In the genomic region with DNA sequence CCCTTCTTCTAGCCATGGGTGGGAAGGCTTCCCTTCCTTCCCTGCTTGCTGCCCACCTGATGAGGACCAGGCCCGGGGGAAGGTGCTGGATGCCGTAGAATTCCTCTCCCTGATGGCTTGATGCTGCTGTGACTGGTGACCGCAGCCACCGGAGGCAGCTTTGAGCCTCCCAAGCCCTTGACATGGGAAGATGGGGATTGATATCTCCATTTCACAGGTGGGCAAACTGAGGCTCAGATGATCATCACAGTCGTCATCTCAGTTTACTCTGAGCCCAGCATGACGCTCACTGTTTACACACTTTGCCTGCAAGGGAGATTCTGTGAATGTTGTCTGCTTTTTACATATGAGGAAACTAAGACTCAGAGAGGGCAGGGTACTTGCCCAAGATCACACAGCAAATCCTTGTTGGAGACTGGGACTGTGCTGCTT, we compare ENCODE assay signal across 18 cellular contexts. TPM values are rescaled to one million over a fixed set of nuclear protein-coding genes. Genes with fewer than 3 reads are reported as not detected.
DNase-seq lines count a peak whose midpoint lies in the region; ATAC-seq and TF ChIP-seq lines count a peak whose summit lies in the region.
"Had no signal": no experiment of that assay in that cellular context is flagged by ENCODE, and none has a peak within 500 bp of the region (broad histone marks: within the 10 kb centered on the region; RNA-seq: fewer than 3 reads in every experiment).

No MANE protein-coding gene starts in this region.

- CTCF ChIA-PET in activated CD4-positive, alpha-beta T cell treated with anti-CD3 and anti-CD28 coated beads for 36 hours (lab: Charles Lee) = interaction anchor here (0.6 to 1.2 kb wide), 3 partner anchors 119 to 296 kb away, joined by 3 to 5 read pairs (median 3); no protein-coding TSS in a partner anchor
- CTCF ChIA-PET in PC-3 (lab: Charles Lee) = interaction anchor here (0.6 kb wide), 1 partner anchor 145 kb away, joined by 8 read pairs; no protein-coding TSS in a partner anchor

- no TSS peak for BruUV-seq in PC-3 (replicated peaks; lab: Mats Ljungman, UMichigan)

- WGBS in spleen, 5 donors = 93 to 100% (median 95%) methylated on average over 2 to 6 of the region's 6 CpGs

- no peak for ATAC-seq in activated CD4-positive, alpha-beta T cell treated with anti-CD3 and anti-CD28 coated beads for 36 hours
- no peak for ATAC-seq in PC-3
- no peak for ATAC-seq in GM19324 (IDR thresholded peaks at IDR 0.05; ENCODE audit: low FRiP score, unreplicated experiment)
- ATAC-seq: left cardiac atrium; mucosa of descending colon; stimulated activated naive B cell treated with anti-CD40 and anti-IgM and Interleukin-4, amounts not matched to agents 10 μg/mL and 1 μg/mL and 100 μg/mL, for 72 hours had no signal

- H3K9me3 ChIP-seq in PC-3 (ENCODE audit: low read length) (no peaks in the 10 kb centered on the region), spleen (no peaks in the 10 kb centered on the region)
- H3K9me3 ChIP-seq: mucosa of descending colon, neutrophil had no signal

- DNase-seq in activated CD4-positive, alpha-beta T cell treated with anti-CD3 and anti-CD28 coated beads for 36 hours = peak; percentile 5
- no peak for DNase-seq in activated CD4-positive, alpha-beta T cell treated with anti-CD3 and anti-CD28 coated beads for 1 hour
- DNase-seq in PC-3 (no peak), epithelial cell of proximal tubule (ENCODE audit: low read depth) (no peak), spleen (peak; percentile 35), dermis blood vessel endothelial cell (no peak), NCI-H2107 (lab: John Stamatoyannopoulos, UW) (no peak)
- DNase-seq: activated naive CD4-positive, alpha-beta T cell treated with anti-CD3 and anti-CD28 coated beads for 36 hours; left cardiac atrium; NCI-H1417; NCI-H748 treated with DMSO at 0.1 percent for 48 hours; retina; stimulated activated naive B cell treated with anti-CD40 and anti-IgM and Interleukin-4, amounts not matched to agents 10 μg/mL and 1 μg/mL and 100 μg/mL, for 72 hours; SW 1271 had no signal

- no peak for TF ChIP-seq POLR2A in spleen (IDR thresholded peaks at IDR 0.05)

- no peaks in the 10 kb centered on the region for H4K20me1 ChIP-seq in PC-3 (ENCODE audit: low read length)

- H3K4me3 ChIP-seq in PC-3 (ENCODE audit: low read length) (no peak overlapping the region), epithelial cell of proximal tubule (ENCODE audit: low read depth, low read length) (no peak overlapping the region), spleen (no peak overlapping the region)
- H3K4me3 ChIP-seq: mucosa of descending colon had no signal

- no peaks in the 10 kb centered on the region for H3K79me2 ChIP-seq in PC-3 (ENCODE audit: low read length)

- peaks cover 26% of the 10 kb centered on the region for H3K36me3 ChIP-seq in PC-3 (ENCODE audit: low read depth, low read length)
- H3K36me3 ChIP-seq in spleen = peaks cover 0 to 81% (median 8%) of the 10 kb centered on the region in 6 donors
- H3K36me3 ChIP-seq: neutrophil had no signal

- H3K36me3 Mint-ChIP-seq in activated CD4-positive, alpha-beta T cell treated with anti-CD3 and anti-CD28 coated beads for 36 hours (ENCODE audit: low read depth) = no peaks in the 10 kb centered on the region

- no peaks in the 10 kb centered on the region for H3F3A ChIP-seq in PC-3 (ENCODE audit: low read length, unreplicated experiment)

- H3K4me2 ChIP-seq in PC-3 (ENCODE audit: low read length) = no peak overlapping the region

- peaks cover 3% of the 10 kb centered on the region for H3K27me3 Mint-ChIP-seq in activated CD4-positive, alpha-beta T cell treated with anti-CD3 and anti-CD28 coated beads for 36 hours
- H3K27me3 Mint-ChIP-seq: stimulated activated naive B cell treated with anti-CD40 and anti-IgM and Interleukin-4, amounts not matched to agents 10 μg/mL and 1 μg/mL and 100 μg/mL, for 72 hours had no signal

- no peaks in the 10 kb centered on the region for H3K9me3 Mint-ChIP-seq in activated CD4-positive, alpha-beta T cell treated with anti-CD3 and anti-CD28 coated beads for 36 hours (ENCODE audit: low read depth)
- H3K9me3 Mint-ChIP-seq: activated naive CD4-positive, alpha-beta T cell treated with anti-CD3 and anti-CD28 coated beads for 36 hours; stimulated activated naive B cell treated with anti-CD40 and anti-IgM and Interleukin-4, amounts not matched to agents 10 μg/mL and 1 μg/mL and 100 μg/mL, for 72 hours had no signal

- no peak overlapping the region for H2AFZ ChIP-seq in PC-3 (ENCODE audit: low read length)

- H3K27ac ChIP-seq in PC-3 (ENCODE audit: low read length) (no peak overlapping the region), spleen (no peak overlapping the region)
- H3K27ac ChIP-seq: C4-2B, neutrophil had no signal

- no peak overlapping the region for H3K4me3 Mint-ChIP-seq in activated CD4-positive, alpha-beta T cell treated with anti-CD3 and anti-CD28 coated beads for 36 hours
- H3K4me3 Mint-ChIP-seq: activated naive CD4-positive, alpha-beta T cell treated with anti-CD3 and anti-CD28 coated beads for 36 hours; stimulated activated naive B cell treated with anti-CD40 and anti-IgM and Interleukin-4, amounts not matched to agents 10 μg/mL and 1 μg/mL and 100 μg/mL, for 72 hours had no signal

- intact Hi-C loops in activated CD4-positive, alpha-beta T cell treated with anti-CD3 and anti-CD28 coated beads for 36 hours (cut with DNase I, micrococcal nuclease) = no loop called here
- intact Hi-C loops in PC-3 (cut with micrococcal nuclease) = no loop called here
- intact Hi-C loops in spleen (cut with DNase I; ENCODE audit: low total_unique reads) = loop anchor here (10.0 kb wide), 2 partner anchors 115 to 195 kb away; no protein-coding TSS in a partner anchor

- TF ChIP-seq CTCF in PC-3 (conservative IDR thresholded peaks at IDR 0.05; ENCODE audit: low read depth, low read length) = 0 out of 2 replicates have a peak, but pooled peaks have one; percentile 33
- peak; percentile 22 for TF ChIP-seq CTCF in epithelial cell of proximal tubule (conservative IDR thresholded peaks at IDR 0.05; ENCODE audit: low read depth, low read length)
- TF ChIP-seq CTCF in spleen (IDR thresholded peaks at IDR 0.05 in 8 of 11, conservative IDR thresholded peaks at IDR 0.05 in 3 of 11) = no peak

- POLR2A ChIA-PET in activated CD4-positive, alpha-beta T cell treated with anti-CD3 and anti-CD28 coated beads for 36 hours (lab: Charles Lee) = no interaction called here
- POLR2A ChIA-PET in PC-3 (lab: Charles Lee; ENCODE audit: unreplicated experiment) = no interaction called here

- H3K4me1 Mint-ChIP-seq in activated CD4-positive, alpha-beta T cell treated with anti-CD3 and anti-CD28 coated beads for 36 hours = peaks cover 3% of the 10 kb centered on the region

- H3K4me1 ChIP-seq in PC-3 (ENCODE audit: insufficient read depth, low read length) (no peaks in the 10 kb centered on the region), spleen (peaks cover 0 to 6% (median 3%) of the 10 kb centered on the region in 6 donors)

- H3K27ac Mint-ChIP-seq in activated CD4-positive, alpha-beta T cell treated with anti-CD3 and anti-CD28 coated beads for 36 hours = no peak overlapping the region
- H3K27ac Mint-ChIP-seq: activated naive CD4-positive, alpha-beta T cell treated with anti-CD3 and anti-CD28 coated beads for 36 hours had no signal

- no peak overlapping the region for H3K9ac ChIP-seq in PC-3 (ENCODE audit: low read length)

- no peaks in the 10 kb centered on the region for H3K9me2 ChIP-seq in PC-3 (replicated peaks; ENCODE audit: low read length)

- H3K27me3 ChIP-seq in PC-3 (ENCODE audit: low read length) (no peaks in the 10 kb centered on the region), spleen (replicated peaks in 1 of 7) (peaks cover 0 to 27% (median 0%) of the 10 kb centered on the region in 7 donors)

RNA-seq across cellular contexts. Expression of gene SRC, which starts 43.9 kb away (rescaled TPM):
- total RNA-seq in activated CD4-positive, alpha-beta T cell treated with anti-CD3 and anti-CD28 coated beads for 36 hours = 1 to 10 TPM; 4.2 to 5.7 TPM
- total RNA-seq in PC-3 (2014; rRNA removed) (55.6 and 82.1 TPM in 2 replicates), epithelial cell of proximal tubule (32.5 and 37.8 TPM in 2 replicates), spleen (10 to 100 TPM; 27.3 to 68.0 (median 36.1) TPM), dermis blood vessel endothelial cell (1.5 and 4.1 TPM in 2 replicates)
- polyA plus RNA-seq in spleen = 10 to 100 TPM in 2 of 3 donors, 1 to 10 TPM in 1; 7.0 to 28.7 (median 10.1) TPM

Comparison
In these comparisons a context has a peak if more than half of its experiments do, and no peak if none do; other contexts are left out.
1. DNase-seq: peak in activated CD4-positive, alpha-beta T cell treated with anti-CD3 and anti-CD28 coated beads for 36 hours (single experiment) and spleen (single experiment); none in activated CD4-positive, alpha-beta T cell treated with anti-CD3 and anti-CD28 coated beads for 1 hour (single experiment), PC-3 (single experiment), epithelial cell of proximal tubule (single experiment), dermis blood vessel endothelial cell (single experiment) and NCI-H2107 (single experiment).
2. CTCF ChIP-seq: peak in PC-3 (single experiment) and epithelial cell of proximal tubule (single experiment); none in spleen (0 of 11).